In genomic region chr3:185052631-185053030, GRCh38 we compare ENCODE assay signal across 25 cellular contexts.
"Had no signal": no experiment of that assay in that cellular context is flagged by ENCODE, and none has a peak within 500 bp of the region (broad histone marks: within the 10 kb centered on the region; RNA-seq: fewer than 3 reads in every experiment).

No MANE protein-coding gene starts in this region.

- H2AFZ ChIP-seq: parathyroid adenoma had no signal

- H3K79me2 ChIP-seq: parathyroid adenoma had no signal

- H3K27me3 Mint-ChIP-seq: naive thymus-derived CD4-positive, alpha-beta T cell; stimulated activated memory B cell treated with anti-CD40 and anti-IgM and Interleukin-4, amounts not matched to agents 10 μg/mL and 1 μg/mL and 100 μg/mL, for 72 hours; stimulated activated naive CD8-positive, alpha-beta T cell treated with anti-CD3 and anti-CD28 coated beads, Interleukin-15, amount 100 ng/mL, for 72 hours had no signal

- H3K27me3 ChIP-seq: heart left ventricle, left lung, spleen, testis, tibial nerve, upper lobe of right lung, vagina had no signal

- H3K27ac ChIP-seq: coronary artery, heart left ventricle, left lung, parathyroid adenoma, prostate gland, spleen, testis, tibial nerve, upper lobe of right lung, vagina had no signal

- DNase-seq: effector CD4-positive, alpha-beta T cell; heart left ventricle; hippocampal formation; islet precursor cell; left lung; mesenchymal stem cell; naive thymus-derived CD4-positive, alpha-beta T cell; nephron progenitor cell; retina; spleen; stimulated activated CD4-positive, alpha-beta T cell treated with anti-CD3 and anti-CD28 coated beads, Interleukin-15, amount 100 ng/mL, for 24 hours; stimulated activated CD4-positive, alpha-beta T cell treated with anti-CD3 and anti-CD28 coated beads, Interleukin-1b, Interleukin-23, amount 100 ng/mL, for 48 hours; stimulated activated CD4-positive, alpha-beta T cell treated with anti-CD3 and anti-CD28 coated beads, Interleukin-4, amount 100 ng/mL, for 24 hours; stimulated activated naive CD8-positive, alpha-beta T cell treated with anti-CD3 and anti-CD28 coated beads, Interleukin-15, amount 100 ng/mL, for 72 hours; testis; upper lobe of right lung had no signal

- H3K4me1 Mint-ChIP-seq: nephron progenitor cell; stimulated activated memory B cell treated with anti-CD40 and anti-IgM and Interleukin-4, amounts not matched to agents 10 μg/mL and 1 μg/mL and 100 μg/mL, for 72 hours; stimulated activated naive CD8-positive, alpha-beta T cell treated with anti-CD3 and anti-CD28 coated beads, Interleukin-15, amount 100 ng/mL, for 72 hours had no signal

- ATAC-seq: esophagus mucosa; left lung; naive thymus-derived CD4-positive, alpha-beta T cell; sciatic nerve; stimulated activated memory B cell treated with anti-CD40 and anti-IgM and Interleukin-4, amounts not matched to agents 10 μg/mL and 1 μg/mL and 100 μg/mL, for 72 hours; stimulated activated naive CD8-positive, alpha-beta T cell treated with anti-CD3 and anti-CD28 coated beads, Interleukin-15, amount 100 ng/mL, for 72 hours; upper lobe of right lung had no signal

- H3K4me3 ChIP-seq: coronary artery, heart left ventricle, left lung, lung, prostate gland, spleen, testis, tibial nerve, upper lobe of right lung, vagina had no signal

- H3K4me1 ChIP-seq: heart left ventricle, left lung, parathyroid adenoma, prostate gland, spleen, testis, tibial nerve, upper lobe of right lung, vagina had no signal

- H3K27ac Mint-ChIP-seq: naive thymus-derived CD4-positive, alpha-beta T cell; nephron progenitor cell; stimulated activated memory B cell treated with anti-CD40 and anti-IgM and Interleukin-4, amounts not matched to agents 10 μg/mL and 1 μg/mL and 100 μg/mL, for 72 hours; stimulated activated naive CD8-positive, alpha-beta T cell treated with anti-CD3 and anti-CD28 coated beads, Interleukin-15, amount 100 ng/mL, for 72 hours had no signal

- H3K9me3 ChIP-seq: prostate gland, testis had no signal

- H3K9ac ChIP-seq: parathyroid adenoma had no signal

- H3K4me3 Mint-ChIP-seq: naive thymus-derived CD4-positive, alpha-beta T cell; nephron progenitor cell; stimulated activated memory B cell treated with anti-CD40 and anti-IgM and Interleukin-4, amounts not matched to agents 10 μg/mL and 1 μg/mL and 100 μg/mL, for 72 hours; stimulated activated naive CD8-positive, alpha-beta T cell treated with anti-CD3 and anti-CD28 coated beads, Interleukin-15, amount 100 ng/mL, for 72 hours had no signal
